Comparison of ENCODE assay signal across 1 cellular context in the genomic region with DNA sequence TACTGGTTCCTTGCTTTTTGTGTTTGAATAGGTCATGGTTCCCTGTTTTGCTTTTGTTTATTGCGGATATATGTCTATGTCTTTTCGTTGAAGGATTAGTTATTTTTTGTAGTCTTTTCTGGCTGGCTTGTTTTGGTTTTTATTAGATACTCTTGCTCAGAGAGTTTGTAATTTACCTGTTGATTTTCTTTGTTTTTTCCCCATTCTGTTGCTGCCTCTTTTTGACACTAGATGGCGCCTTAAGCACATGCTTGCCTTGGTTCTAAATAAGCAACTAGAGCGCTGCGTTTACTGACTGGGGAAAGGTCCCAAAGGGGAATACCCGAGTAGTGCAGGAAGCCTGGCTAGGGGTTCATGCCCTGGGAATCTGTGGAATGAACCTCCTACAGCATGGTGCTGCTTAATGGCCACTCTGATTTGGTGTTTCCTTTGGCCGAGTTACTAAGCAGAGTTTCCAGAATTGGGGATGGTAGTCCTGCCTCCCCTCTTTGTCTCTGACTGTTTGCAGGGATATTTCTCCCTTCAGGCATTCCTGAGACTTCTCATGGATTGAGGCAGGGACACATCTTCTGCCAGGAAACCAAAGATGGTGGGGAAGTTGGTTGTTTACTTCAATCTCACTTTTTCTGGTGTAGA.
A peak's percentile ranks its signal among the peaks of the same experiment; 100 is the strongest.
TF ChIP-seq lines count a peak whose summit lies in the region.

No MANE protein-coding gene starts in this region.

TF ChIP-seq in HEK293, 187 proteins besides CTCF, POLR2A, EP300 and RAD21 (continued from another document and continues in another):
- TF ChIP-seq, protein P1, sequence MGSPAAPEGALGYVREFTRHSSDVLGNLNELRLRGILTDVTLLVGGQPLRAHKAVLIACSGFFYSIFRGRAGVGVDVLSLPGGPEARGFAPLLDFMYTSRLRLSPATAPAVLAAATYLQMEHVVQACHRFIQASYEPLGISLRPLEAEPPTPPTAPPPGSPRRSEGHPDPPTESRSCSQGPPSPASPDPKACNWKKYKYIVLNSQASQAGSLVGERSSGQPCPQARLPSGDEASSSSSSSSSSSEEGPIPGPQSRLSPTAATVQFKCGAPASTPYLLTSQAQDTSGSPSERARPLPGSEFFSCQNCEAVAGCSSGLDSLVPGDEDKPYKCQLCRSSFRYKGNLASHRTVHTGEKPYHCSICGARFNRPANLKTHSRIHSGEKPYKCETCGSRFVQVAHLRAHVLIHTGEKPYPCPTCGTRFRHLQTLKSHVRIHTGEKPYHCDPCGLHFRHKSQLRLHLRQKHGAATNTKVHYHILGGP (tag by site-specific recombination; IDR thresholded peaks at IDR 0.05), result no peak
- TF ChIP-seq, protein P2, sequence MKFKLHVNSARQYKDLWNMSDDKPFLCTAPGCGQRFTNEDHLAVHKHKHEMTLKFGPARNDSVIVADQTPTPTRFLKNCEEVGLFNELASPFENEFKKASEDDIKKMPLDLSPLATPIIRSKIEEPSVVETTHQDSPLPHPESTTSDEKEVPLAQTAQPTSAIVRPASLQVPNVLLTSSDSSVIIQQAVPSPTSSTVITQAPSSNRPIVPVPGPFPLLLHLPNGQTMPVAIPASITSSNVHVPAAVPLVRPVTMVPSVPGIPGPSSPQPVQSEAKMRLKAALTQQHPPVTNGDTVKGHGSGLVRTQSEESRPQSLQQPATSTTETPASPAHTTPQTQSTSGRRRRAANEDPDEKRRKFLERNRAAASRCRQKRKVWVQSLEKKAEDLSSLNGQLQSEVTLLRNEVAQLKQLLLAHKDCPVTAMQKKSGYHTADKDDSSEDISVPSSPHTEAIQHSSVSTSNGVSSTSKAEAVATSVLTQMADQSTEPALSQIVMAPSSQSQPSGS (tag by site-specific recombination; IDR thresholded peaks at IDR 0.05; ENCODE audit: low read depth), result no peak
- TF ChIP-seq ZNF600 (tag by site-specific recombination; IDR thresholded peaks at IDR 0.05) (no peak), ZNF660 (tag by site-specific recombination; IDR thresholded peaks at IDR 0.05) (peak; percentile 61; the same call in 1 of the 2 replicates), ZNF335 (tag by site-specific recombination; conservative IDR thresholded peaks at IDR 0.05) (no peak), ZNF701 (tag by site-specific recombination; IDR thresholded peaks at IDR 0.05) (no peak), ZNF792 (tag by site-specific recombination; IDR thresholded peaks at IDR 0.05) (no peak), ZNF10 (tag by site-specific recombination; IDR thresholded peaks at IDR 0.05) (no peak), ZNF544 (tag by site-specific recombination; IDR thresholded peaks at IDR 0.05) (no peak), ZNF302 (tag by site-specific recombination; IDR thresholded peaks at IDR 0.05; ENCODE audit: low read depth) (no peak), ZNF266 (tag by site-specific recombination; IDR thresholded peaks at IDR 0.05; ENCODE audit: low read depth) (no peak), SP3 (tag by site-specific recombination; IDR thresholded peaks at IDR 0.05) (0 out of 2 replicates have a peak, but pooled peaks have one; percentile 44), ZXDB (tag by site-specific recombination; IDR thresholded peaks at IDR 0.05) (peak; percentile 62; the same call in 1 of the 2 replicates), ZNF138 (tag by site-specific recombination; IDR thresholded peaks at IDR 0.05; ENCODE audit: borderline replicate concordance) (no peak), YY1 (tag by site-specific recombination; IDR thresholded peaks at IDR 0.05) (peak; percentile 34; the same call in 1 of the 2 replicates), ZNF473 (tag by site-specific recombination; IDR thresholded peaks at IDR 0.05) (no peak), ZNF211 (tag by site-specific recombination; IDR thresholded peaks at IDR 0.05; ENCODE audit: low read depth) (no peak), ZNF654 (tag by site-specific recombination; IDR thresholded peaks at IDR 0.05; ENCODE audit: low read depth) (peak; percentile 78), ZSCAN30 (tag by site-specific recombination; IDR thresholded peaks at IDR 0.05) (peak; percentile 37; the same call in 1 of the 2 replicates), RBAK (tag by site-specific recombination; IDR thresholded peaks at IDR 0.05) (no peak), OSR2 (tag by site-specific recombination; IDR thresholded peaks at IDR 0.05) (no peak), ZNF174 (tag by site-specific recombination; IDR thresholded peaks at IDR 0.05) (no peak), ZNF223 (tag by site-specific recombination; IDR thresholded peaks at IDR 0.05) (no peak), ZNF133 (tag by site-specific recombination; IDR thresholded peaks at IDR 0.05) (no peak), ZNF292 (tag by site-specific recombination; IDR thresholded peaks at IDR 0.05; ENCODE audit: borderline replicate concordance, low read depth) (no peak), EGR2 (tag by site-specific recombination; IDR thresholded peaks at IDR 0.05; ENCODE audit: low read depth) (no peak), REPIN1 (tag by site-specific recombination; IDR thresholded peaks at IDR 0.05; ENCODE audit: low read depth) (0 out of 2 replicates have a peak, but pooled peaks have one; percentile 54), SP7 (tag by site-specific recombination; IDR thresholded peaks at IDR 0.05) (peak; percentile 77), KLF7 (tag by site-specific recombination; IDR thresholded peaks at IDR 0.05; ENCODE audit: borderline replicate concordance) (no peak), ZNF843 (tag by site-specific recombination; IDR thresholded peaks at IDR 0.05) (0 out of 2 replicates have a peak, but pooled peaks have one; percentile 24), ZNF391 (tag by site-specific recombination; IDR thresholded peaks at IDR 0.05; ENCODE audit: borderline replicate concordance, low read depth) (peak; percentile 53; the same call in 1 of the 2 replicates), ZNF239 (tag by site-specific recombination; IDR thresholded peaks at IDR 0.05) (0 out of 2 replicates have a peak, but pooled peaks have one; percentile 25), ZNF626 (tag by site-specific recombination; IDR thresholded peaks at IDR 0.05) (peak; percentile 99), ZNF184 (tag by site-specific recombination; IDR thresholded peaks at IDR 0.05) (0 out of 2 replicates have a peak, but pooled peaks have one; percentile 50), ZNF248 (tag by site-specific recombination; IDR thresholded peaks at IDR 0.05) (peak; percentile 51; the same call in 1 of the 2 replicates), ZNF514 (tag by site-specific recombination; IDR thresholded peaks at IDR 0.05) (no peak), ZNF214 (tag by site-specific recombination; IDR thresholded peaks at IDR 0.05; ENCODE audit: borderline replicate concordance) (no peak), KLF9 (tag by site-specific recombination; IDR thresholded peaks at IDR 0.05; ENCODE audit: low read depth) (no peak), ZNF529 (tag by site-specific recombination; IDR thresholded peaks at IDR 0.05; ENCODE audit: insufficient replicate concordance) (peak; percentile 91), ZNF549 (tag by site-specific recombination; IDR thresholded peaks at IDR 0.05) (peak; percentile 74), YY2 (tag by site-specific recombination; IDR thresholded peaks at IDR 0.05) (no peak), GLI2 (tag by site-specific recombination; IDR thresholded peaks at IDR 0.05; ENCODE audit: borderline replicate concordance, low read depth) (no peak; the same call in 1 of the 2 replicates), FEZF1 (tag by site-specific recombination; IDR thresholded peaks at IDR 0.05) (no peak), ZNF146 (tag by site-specific recombination; IDR thresholded peaks at IDR 0.05) (no peak)
- TF ChIP-seq, protein P3, sequence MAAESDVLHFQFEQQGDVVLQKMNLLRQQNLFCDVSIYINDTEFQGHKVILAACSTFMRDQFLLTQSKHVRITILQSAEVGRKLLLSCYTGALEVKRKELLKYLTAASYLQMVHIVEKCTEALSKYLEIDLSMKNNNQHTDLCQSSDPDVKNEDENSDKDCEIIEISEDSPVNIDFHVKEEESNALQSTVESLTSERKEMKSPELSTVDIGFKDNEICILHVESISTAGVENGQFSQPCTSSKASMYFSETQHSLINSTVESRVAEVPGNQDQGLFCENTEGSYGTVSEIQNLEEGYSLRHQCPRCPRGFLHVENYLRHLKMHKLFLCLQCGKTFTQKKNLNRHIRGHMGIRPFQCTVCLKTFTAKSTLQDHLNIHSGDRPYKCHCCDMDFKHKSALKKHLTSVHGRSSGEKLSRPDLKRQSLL (tag by site-specific recombination; IDR thresholded peaks at IDR 0.05), result no peak
- TF ChIP-seq, protein P4, sequence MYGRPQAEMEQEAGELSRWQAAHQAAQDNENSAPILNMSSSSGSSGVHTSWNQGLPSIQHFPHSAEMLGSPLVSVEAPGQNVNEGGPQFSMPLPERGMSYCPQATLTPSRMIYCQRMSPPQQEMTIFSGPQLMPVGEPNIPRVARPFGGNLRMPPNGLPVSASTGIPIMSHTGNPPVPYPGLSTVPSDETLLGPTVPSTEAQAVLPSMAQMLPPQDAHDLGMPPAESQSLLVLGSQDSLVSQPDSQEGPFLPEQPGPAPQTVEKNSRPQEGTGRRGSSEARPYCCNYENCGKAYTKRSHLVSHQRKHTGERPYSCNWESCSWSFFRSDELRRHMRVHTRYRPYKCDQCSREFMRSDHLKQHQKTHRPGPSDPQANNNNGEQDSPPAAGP (tag by site-specific recombination; IDR thresholded peaks at IDR 0.05), result peak; percentile 80
- TF ChIP-seq, protein P5, sequence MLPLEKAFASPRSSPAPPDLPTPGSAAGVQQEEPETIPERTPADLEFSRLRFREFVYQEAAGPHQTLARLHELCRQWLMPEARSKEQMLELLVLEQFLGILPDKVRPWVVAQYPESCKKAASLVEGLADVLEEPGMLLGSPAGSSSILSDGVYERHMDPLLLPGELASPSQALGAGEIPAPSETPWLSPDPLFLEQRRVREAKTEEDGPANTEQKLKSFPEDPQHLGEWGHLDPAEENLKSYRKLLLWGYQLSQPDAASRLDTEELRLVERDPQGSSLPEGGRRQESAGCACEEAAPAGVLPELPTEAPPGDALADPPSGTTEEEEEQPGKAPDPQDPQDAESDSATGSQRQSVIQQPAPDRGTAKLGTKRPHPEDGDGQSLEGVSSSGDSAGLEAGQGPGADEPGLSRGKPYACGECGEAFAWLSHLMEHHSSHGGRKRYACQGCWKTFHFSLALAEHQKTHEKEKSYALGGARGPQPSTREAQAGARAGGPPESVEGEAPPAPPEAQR (tag by site-specific recombination; IDR thresholded peaks at IDR 0.05), result no peak
- TF ChIP-seq, protein P6, sequence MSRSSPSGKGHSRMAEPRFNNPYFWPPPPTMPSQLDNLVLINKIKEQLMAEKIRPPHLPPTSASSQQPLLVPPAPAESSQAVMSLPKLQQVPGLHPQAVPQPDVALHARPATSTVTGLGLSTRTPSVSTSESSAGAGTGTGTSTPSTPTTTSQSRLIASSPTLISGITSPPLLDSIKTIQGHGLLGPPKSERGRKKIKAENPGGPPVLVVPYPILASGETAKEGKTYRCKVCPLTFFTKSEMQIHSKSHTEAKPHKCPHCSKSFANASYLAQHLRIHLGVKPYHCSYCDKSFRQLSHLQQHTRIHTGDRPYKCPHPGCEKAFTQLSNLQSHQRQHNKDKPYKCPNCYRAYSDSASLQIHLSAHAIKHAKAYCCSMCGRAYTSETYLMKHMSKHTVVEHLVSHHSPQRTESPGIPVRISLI (tag by site-specific recombination; IDR thresholded peaks at IDR 0.05), result no peak
- TF ChIP-seq, protein P7, sequence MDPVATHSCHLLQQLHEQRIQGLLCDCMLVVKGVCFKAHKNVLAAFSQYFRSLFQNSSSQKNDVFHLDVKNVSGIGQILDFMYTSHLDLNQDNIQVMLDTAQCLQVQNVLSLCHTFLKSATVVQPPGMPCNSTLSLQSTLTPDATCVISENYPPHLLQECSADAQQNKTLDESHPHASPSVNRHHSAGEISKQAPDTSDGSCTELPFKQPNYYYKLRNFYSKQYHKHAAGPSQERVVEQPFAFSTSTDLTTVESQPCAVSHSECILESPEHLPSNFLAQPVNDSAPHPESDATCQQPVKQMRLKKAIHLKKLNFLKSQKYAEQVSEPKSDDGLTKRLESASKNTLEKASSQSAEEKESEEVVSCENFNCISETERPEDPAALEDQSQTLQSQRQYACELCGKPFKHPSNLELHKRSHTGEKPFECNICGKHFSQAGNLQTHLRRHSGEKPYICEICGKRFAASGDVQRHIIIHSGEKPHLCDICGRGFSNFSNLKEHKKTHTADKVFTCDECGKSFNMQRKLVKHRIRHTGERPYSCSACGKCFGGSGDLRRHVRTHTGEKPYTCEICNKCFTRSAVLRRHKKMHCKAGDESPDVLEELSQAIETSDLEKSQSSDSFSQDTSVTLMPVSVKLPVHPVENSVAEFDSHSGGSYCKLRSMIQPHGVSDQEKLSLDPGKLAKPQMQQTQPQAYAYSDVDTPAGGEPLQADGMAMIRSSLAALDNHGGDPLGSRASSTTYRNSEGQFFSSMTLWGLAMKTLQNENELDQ (tag by site-specific recombination; IDR thresholded peaks at IDR 0.05; ENCODE audit: low read depth), result no peak
- TF ChIP-seq, protein P8, sequence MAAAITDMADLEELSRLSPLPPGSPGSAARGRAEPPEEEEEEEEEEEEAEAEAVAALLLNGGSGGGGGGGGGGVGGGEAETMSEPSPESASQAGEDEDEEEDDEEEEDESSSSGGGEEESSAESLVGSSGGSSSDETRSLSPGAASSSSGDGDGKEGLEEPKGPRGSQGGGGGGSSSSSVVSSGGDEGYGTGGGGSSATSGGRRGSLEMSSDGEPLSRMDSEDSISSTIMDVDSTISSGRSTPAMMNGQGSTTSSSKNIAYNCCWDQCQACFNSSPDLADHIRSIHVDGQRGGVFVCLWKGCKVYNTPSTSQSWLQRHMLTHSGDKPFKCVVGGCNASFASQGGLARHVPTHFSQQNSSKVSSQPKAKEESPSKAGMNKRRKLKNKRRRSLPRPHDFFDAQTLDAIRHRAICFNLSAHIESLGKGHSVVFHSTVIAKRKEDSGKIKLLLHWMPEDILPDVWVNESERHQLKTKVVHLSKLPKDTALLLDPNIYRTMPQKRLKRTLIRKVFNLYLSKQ (tag by site-specific recombination; IDR thresholded peaks at IDR 0.05; ENCODE audit: borderline replicate concordance), result no peak
- TF ChIP-seq, protein P9, sequence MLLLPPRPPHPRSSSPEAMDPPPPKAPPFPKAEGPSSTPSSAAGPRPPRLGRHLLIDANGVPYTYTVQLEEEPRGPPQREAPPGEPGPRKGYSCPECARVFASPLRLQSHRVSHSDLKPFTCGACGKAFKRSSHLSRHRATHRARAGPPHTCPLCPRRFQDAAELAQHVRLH (tag by site-specific recombination; IDR thresholded peaks at IDR 0.05), result peak; percentile 82
- TF ChIP-seq, protein P10, sequence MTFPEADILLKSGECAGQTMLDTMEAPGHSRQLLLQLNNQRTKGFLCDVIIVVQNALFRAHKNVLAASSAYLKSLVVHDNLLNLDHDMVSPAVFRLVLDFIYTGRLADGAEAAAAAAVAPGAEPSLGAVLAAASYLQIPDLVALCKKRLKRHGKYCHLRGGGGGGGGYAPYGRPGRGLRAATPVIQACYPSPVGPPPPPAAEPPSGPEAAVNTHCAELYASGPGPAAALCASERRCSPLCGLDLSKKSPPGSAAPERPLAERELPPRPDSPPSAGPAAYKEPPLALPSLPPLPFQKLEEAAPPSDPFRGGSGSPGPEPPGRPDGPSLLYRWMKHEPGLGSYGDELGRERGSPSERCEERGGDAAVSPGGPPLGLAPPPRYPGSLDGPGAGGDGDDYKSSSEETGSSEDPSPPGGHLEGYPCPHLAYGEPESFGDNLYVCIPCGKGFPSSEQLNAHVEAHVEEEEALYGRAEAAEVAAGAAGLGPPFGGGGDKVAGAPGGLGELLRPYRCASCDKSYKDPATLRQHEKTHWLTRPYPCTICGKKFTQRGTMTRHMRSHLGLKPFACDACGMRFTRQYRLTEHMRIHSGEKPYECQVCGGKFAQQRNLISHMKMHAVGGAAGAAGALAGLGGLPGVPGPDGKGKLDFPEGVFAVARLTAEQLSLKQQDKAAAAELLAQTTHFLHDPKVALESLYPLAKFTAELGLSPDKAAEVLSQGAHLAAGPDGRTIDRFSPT (tag by site-specific recombination; IDR thresholded peaks at IDR 0.05), result no peak
